18 cellular contexts compared by ENCODE assay signal in the genomic region with DNA sequence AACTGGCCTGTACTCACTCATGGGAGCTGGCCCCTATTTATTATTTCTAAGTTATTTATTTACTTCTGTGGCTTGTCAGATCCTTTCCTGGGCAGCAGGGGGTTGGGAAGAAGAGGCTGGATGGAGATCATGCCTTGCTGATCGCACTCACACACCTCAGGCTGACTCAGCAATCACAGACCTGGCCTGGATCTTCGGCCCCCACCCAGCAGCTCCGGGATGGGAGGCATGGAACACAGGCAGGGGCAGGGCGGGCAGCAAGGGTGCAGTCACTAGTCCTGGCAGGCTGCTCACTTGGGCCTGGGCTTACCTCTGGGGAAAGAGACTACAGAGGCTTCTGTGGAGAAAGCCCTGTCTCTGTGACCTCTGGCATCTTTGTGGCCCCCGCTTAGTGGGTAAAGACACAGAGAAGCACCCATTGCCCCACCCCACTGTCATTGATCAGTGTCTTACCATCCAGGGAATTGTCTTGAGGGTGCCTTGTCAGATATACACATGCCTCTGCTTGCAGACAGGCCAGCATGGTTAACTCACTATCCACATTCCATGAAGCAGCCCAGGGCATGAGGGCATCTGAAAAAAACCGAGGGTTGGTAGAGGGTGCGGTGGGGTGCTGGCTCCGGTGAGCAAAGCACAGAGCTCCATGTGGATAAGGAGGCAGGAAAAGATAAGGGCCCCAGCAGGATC. TPM values are rescaled to one million over a fixed set of nuclear protein-coding genes. Genes with fewer than 3 reads are reported as not detected.
DNase-seq lines count a peak whose midpoint lies in the region; ATAC-seq and TF ChIP-seq lines count a peak whose summit lies in the region.
"Had no signal": no experiment of that assay in that cellular context is flagged by ENCODE, and none has a peak within 500 bp of the region (broad histone marks: within the 10 kb centered on the region; RNA-seq: fewer than 3 reads in every experiment).

No MANE protein-coding gene starts in this region.

- CTCF ChIA-PET in GM10248 (lab: Yijun Ruan, JAX), result interaction anchor here (3.8 to 10.1 kb wide), 5 partner anchors 10 to 285 kb away, joined by 26 to 526 read pairs (median 61); a partner anchor contains a TSS
- CTCF ChIA-PET in CD8-positive, alpha-beta T cell (lab: Charles Lee), result interaction anchor here (5.8 kb wide), 1 partner anchor 172 kb away, joined by 107 read pairs; no protein-coding TSS in a partner anchor

- H3K27ac ChIP-seq in RWPE2 (ENCODE audit: poor library complexity, severe bottlenecking) (peak overlapping the region; percentile 82), esophagus squamous epithelium (peak overlapping the region; percentile 9 to 74 (median 40)), transverse colon (no peak overlapping the region), upper lobe of left lung (no peak overlapping the region)
- H3K27ac ChIP-seq in CD8-positive, alpha-beta T cell (ENCODE audit: low read depth, low read length), result no peak overlapping the region
- H3K27ac ChIP-seq: HL-60 had no signal

- POLR2A ChIA-PET in GM10248 (lab: Yijun Ruan, JAX), result no interaction called here
- POLR2A ChIA-PET in CD8-positive, alpha-beta T cell (lab: Charles Lee), result interaction anchor here (1.0 kb wide), 1 partner anchor 14 kb away, joined by 4 read pairs; no protein-coding TSS in a partner anchor

- H3K4me1 ChIP-seq in RWPE2 (ENCODE audit: insufficient read depth, poor library complexity, severe bottlenecking), result peaks cover 28% of the 10 kb centered on the region
- H3K4me1 ChIP-seq in esophagus squamous epithelium, result peaks cover 25 to 61% (median 43%) of the 10 kb centered on the region in 3 donors
- peaks cover 19 to 42% (median 32%) of the 10 kb centered on the region in 4 donors for H3K4me1 ChIP-seq in transverse colon
- H3K4me1 ChIP-seq in CD8-positive, alpha-beta T cell (ENCODE audit: insufficient read depth, low read length), result peaks cover 14% of the 10 kb centered on the region
- peaks cover 18 to 28% (median 23%) of the 10 kb centered on the region in 4 donors for H3K4me1 ChIP-seq in upper lobe of left lung

- peak overlapping the region; percentile 81 for H3K4me3 Mint-ChIP-seq in neural crest cell
- no peak overlapping the region for H3K4me3 Mint-ChIP-seq in CD8-positive, alpha-beta T cell

- TF ChIP-seq POLR2A in esophagus squamous epithelium (IDR thresholded peaks at IDR 0.05) (no peak), transverse colon (IDR thresholded peaks at IDR 0.05) (no peak), upper lobe of left lung (IDR thresholded peaks at IDR 0.05) (no peak)

- no peak overlapping the region for H3K27ac Mint-ChIP-seq in neural crest cell (ENCODE audit: unreplicated experiment)
- no peak overlapping the region for H3K27ac Mint-ChIP-seq in CD8-positive, alpha-beta T cell
- H3K27ac Mint-ChIP-seq: immature natural killer cell had no signal

- H3K9me3 ChIP-seq in RWPE2 (ENCODE audit: severe bottlenecking), result no peaks in the 10 kb centered on the region
- H3K9me3 ChIP-seq in esophagus squamous epithelium, result no peaks in the 10 kb centered on the region
- no peaks in the 10 kb centered on the region for H3K9me3 ChIP-seq in transverse colon
- no peaks in the 10 kb centered on the region for H3K9me3 ChIP-seq in CD8-positive, alpha-beta T cell (ENCODE audit: low read length)
- H3K9me3 ChIP-seq in upper lobe of left lung, result no peaks in the 10 kb centered on the region
- H3K9me3 ChIP-seq: esophagus muscularis mucosa, SK-N-SH had no signal

- H3K4me3 ChIP-seq in RWPE2 (ENCODE audit: severe bottlenecking) (peak overlapping the region; percentile 46), esophagus squamous epithelium (no peak overlapping the region), transverse colon (no peak overlapping the region), upper lobe of left lung (no peak overlapping the region)
- H3K4me3 ChIP-seq in CD8-positive, alpha-beta T cell (ENCODE audit: low read depth, low read length), result no peak overlapping the region

- H3K9me3 Mint-ChIP-seq in neural crest cell, result no peaks in the 10 kb centered on the region
- H3K9me3 Mint-ChIP-seq in CD8-positive, alpha-beta T cell, result no peaks in the 10 kb centered on the region

- H3K4me1 Mint-ChIP-seq in neural crest cell, result peaks cover 16% of the 10 kb centered on the region
- H3K4me1 Mint-ChIP-seq in CD8-positive, alpha-beta T cell (ENCODE audit: low read depth), result peaks cover 15% of the 10 kb centered on the region

- 40 to 52% methylated on average over 3 to 4 of the region's 8 CpGs for WGBS in esophagus squamous epithelium, 2 donors
- 60 to 69% methylated on average over 1 to 7 of the region's 8 CpGs for WGBS in transverse colon (ENCODE audit: low coverage in 1 of 2), 2 donors
- 67 to 87% methylated on average over 3 to 8 of the region's 8 CpGs for WGBS in upper lobe of left lung, 2 donors

- peaks cover 16% of the 10 kb centered on the region for H3K36me3 ChIP-seq in RWPE2 (ENCODE audit: low read depth)
- H3K36me3 ChIP-seq in esophagus squamous epithelium, result peaks cover 0 to 3% (median 0%) of the 10 kb centered on the region in 3 donors
- H3K36me3 ChIP-seq in transverse colon, result no peaks in the 10 kb centered on the region
- no peaks in the 10 kb centered on the region for H3K36me3 ChIP-seq in CD8-positive, alpha-beta T cell (ENCODE audit: insufficient read depth, low read length)
- H3K36me3 ChIP-seq in upper lobe of left lung, result no peaks in the 10 kb centered on the region
- H3K36me3 ChIP-seq: esophagus muscularis mucosa had no signal

- DNase-seq in Caki2 (ENCODE audit: low read depth), result peak; percentile 95
- peak; percentile 82 for DNase-seq in RWPE2 (ENCODE audit: low spot score)
- no peak for DNase-seq in esophagus squamous epithelium (lab: John Stamatoyannopoulos, UW)
- DNase-seq in neural crest cell (ENCODE audit: low read depth, low spot score), result no peak
- DNase-seq in transverse colon, result no peak
- DNase-seq in GM10248 (ENCODE audit: extremely low spot score), result no peak
- DNase-seq in CD8-positive, alpha-beta T cell, result no peak
- DNase-seq in upper lobe of left lung, result no peak
- DNase-seq: activated CD4-positive, alpha-beta T cell treated with anti-CD3 and anti-CD28 coated beads for 4 hours; activated CD8-positive, alpha-beta memory T cell treated with anti-CD3 and anti-CD28 coated beads, Interleukin-2, amount 50 U/mL, for 4 hours; DMS153; immature natural killer cell; NCI-H1048; OCI-M1; stimulated activated CD4-positive, alpha-beta T cell treated with anti-CD3 and anti-CD28 coated beads, Interleukin-4, amount 100 ng/mL, for 4 hours had no signal

- no peak for TF ChIP-seq CTCF in RWPE2 (IDR thresholded peaks at IDR 0.05; ENCODE audit: poor library complexity, severe bottlenecking)
- no peak for TF ChIP-seq CTCF in esophagus squamous epithelium (IDR thresholded peaks at IDR 0.05)
- no peak for TF ChIP-seq CTCF in neural crest cell (conservative IDR thresholded peaks at IDR 0.05)
- no peak for TF ChIP-seq CTCF in transverse colon (IDR thresholded peaks at IDR 0.05)
- TF ChIP-seq CTCF in GM10248 (IDR thresholded peaks at IDR 0.05; ENCODE audit: control extremely low read depth, extremely low read depth, low read depth, missing control alignments), result no peak
- TF ChIP-seq CTCF in CD8-positive, alpha-beta T cell (IDR thresholded peaks at IDR 0.05), result no peak
- TF ChIP-seq CTCF in upper lobe of left lung (IDR thresholded peaks at IDR 0.05), result no peak

- ATAC-seq in RWPE2 (ENCODE audit: low read depth), result peak; percentile 17
- ATAC-seq in CD8-positive, alpha-beta T cell, result no peak
- no peak for ATAC-seq in upper lobe of left lung (ENCODE audit: low FRiP score in 2 of 2)

- intact Hi-C loops in esophagus squamous epithelium (cut with DNase I) (no loop called here), transverse colon (cut with DNase I; ENCODE audit: low total_unique reads) (no loop called here)
- intact Hi-C loops in CD8-positive, alpha-beta T cell (cut with DNase I, micrococcal nuclease), result no loop called here

- H3K27me3 Mint-ChIP-seq in neural crest cell (ENCODE audit: low read depth), result peaks cover 54% of the 10 kb centered on the region
- H3K27me3 Mint-ChIP-seq in CD8-positive, alpha-beta T cell (ENCODE audit: low read depth), result peaks cover 29% of the 10 kb centered on the region

- no peaks in the 10 kb centered on the region for H3K36me3 Mint-ChIP-seq in neural crest cell (ENCODE audit: low read depth)
- peaks cover 8% of the 10 kb centered on the region for H3K36me3 Mint-ChIP-seq in CD8-positive, alpha-beta T cell

- in situ Hi-C loops in Caki2 (cut with HindIII; ENCODE audit: low pct_unique_long_range_greater_than_20kb, low sequenced_read_pairs) (no loop called here), transverse colon (cut with MboI; ENCODE audit: low pct_ligation_motif_present in 1 of 4, low pct_unique_long_range_greater_than_20kb in 1 of 4, low sequenced_read_pairs in 3 of 4) (loop anchor here in 3 of 4 donors (10.0 to 25.0 kb wide), 4 partner anchors 163 to 400 kb away; a partner anchor contains a TSS)

- TF ChIP-seq EP300 in transverse colon (IDR thresholded peaks at IDR 0.05; ENCODE audit: low read depth) (no peak), upper lobe of left lung (IDR thresholded peaks at IDR 0.05) (no peak)

- H3K27me3 ChIP-seq in RWPE2 (ENCODE audit: insufficient read depth, poor library complexity, severe bottlenecking) (no peaks in the 10 kb centered on the region), esophagus squamous epithelium (peaks cover 0 to 22% (median 0%) of the 10 kb centered on the region in 4 donors), transverse colon (peaks cover 13% of the 10 kb centered on the region), upper lobe of left lung (peaks cover 0 to 12% (median 5%) of the 10 kb centered on the region in 4 donors)
- H3K27me3 ChIP-seq in CD8-positive, alpha-beta T cell (ENCODE audit: insufficient read depth, low read length), result peaks cover 27% of the 10 kb centered on the region

RNA-seq across cellular contexts. Expression of a gene that starts 3.7 kb away (rescaled TPM):
- not detected in 2 replicates for total RNA-seq in Caki2 (2014; rRNA removed; shearing (Covaris generic); ENCODE audit: low replicate concordance)
- total RNA-seq in esophagus squamous epithelium, result 10 to 100 TPM in 1 of 4 donors, 1 to 10 TPM in 2, under 1 TPM in 1; 0.68 to 12.9 (median 4.0) TPM
- total RNA-seq in neural crest cell, result 0.89 and 1.0 TPM in 2 replicates
- total RNA-seq in transverse colon, result 10 to 100 TPM in 1 of 4 donors, 1 to 10 TPM in 2, under 1 TPM in 1; 0.96 to 17.5 (median 1.9) TPM
- total RNA-seq in CD8-positive, alpha-beta T cell, result under 1 TPM; 0.81 to 0.84 TPM
- 1 to 10 TPM in 3 of 6 donors, not detected in 3; 1.0 to 5.2 (median 1.1) TPM for total RNA-seq in upper lobe of left lung

RNA-seq across cellular contexts. Expression of a gene that starts 9.4 kb away (rescaled TPM):
- 16.9 and 21.3 TPM in 2 replicates for total RNA-seq in Caki2 (2014; rRNA removed; shearing (Covaris generic); ENCODE audit: low replicate concordance)
- 10 to 100 TPM; 19.3 to 32.4 (median 20.5) TPM for total RNA-seq in esophagus squamous epithelium
- 37.7 and 44.1 TPM in 2 replicates for total RNA-seq in neural crest cell
- total RNA-seq in transverse colon, result 10 to 100 TPM; 22.7 to 64.9 (median 36.5) TPM
- 1 to 10 TPM; 6.5 to 8.1 TPM for total RNA-seq in CD8-positive, alpha-beta T cell
- 10 to 100 TPM; 16.9 to 46.1 (median 24.1) TPM for total RNA-seq in upper lobe of left lung

RNA-seq across cellular contexts. Expression of a gene that starts 32.5 kb away (rescaled TPM):
- 29.0 and 54.5 TPM in 2 replicates for total RNA-seq in Caki2 (2014; rRNA removed; shearing (Covaris generic); ENCODE audit: low replicate concordance)
- total RNA-seq in esophagus squamous epithelium (10 to 100 TPM; 14.0 to 34.6 (median 27.7) TPM), neural crest cell (32.7 and 34.4 TPM in 2 replicates), transverse colon (10 to 100 TPM; 13.1 to 29.4 (median 17.1) TPM), upper lobe of left lung (10 to 100 TPM; 12.9 to 30.4 (median 16.6) TPM)
- total RNA-seq in CD8-positive, alpha-beta T cell, result 10 to 100 TPM; 14.8 to 15.7 TPM

RNA-seq across cellular contexts. Expression of a gene that starts 37.4 kb away (rescaled TPM):
- 144 and 201 TPM in 2 replicates for total RNA-seq in Caki2 (2014; rRNA removed; shearing (Covaris generic); ENCODE audit: low replicate concordance)
- total RNA-seq in esophagus squamous epithelium, result 100 to 1,000 TPM in 3 of 4 donors, 10 to 100 TPM in 1; 70.1 to 169 (median 135) TPM
- 125 and 129 TPM in 2 replicates for total RNA-seq in neural crest cell
- 100 to 1,000 TPM in 2 of 4 donors, 10 to 100 TPM in 2; 29.2 to 203 (median 97.9) TPM for total RNA-seq in transverse colon
- 10 to 100 TPM; 52.0 to 56.3 TPM for total RNA-seq in CD8-positive, alpha-beta T cell
- 100 to 1,000 TPM in 5 of 6 donors, 10 to 100 TPM in 1; 98.0 to 225 (median 161) TPM for total RNA-seq in upper lobe of left lung

RNA-seq across cellular contexts. Expression of a gene that starts 41.7 kb away (rescaled TPM):
- total RNA-seq in Caki2 (2014; rRNA removed; shearing (Covaris generic); ENCODE audit: low replicate concordance), result 75.2 and 88.9 TPM in 2 replicates
- total RNA-seq in esophagus squamous epithelium (10 to 100 TPM; 38.9 to 59.3 (median 48.3) TPM), neural crest cell (88.7 and 91.8 TPM in 2 replicates), transverse colon (10 to 100 TPM; 16.5 to 19.5 (median 18.6) TPM), upper lobe of left lung (10 to 100 TPM; 11.5 to 33.0 (median 18.1) TPM)
- total RNA-seq in CD8-positive, alpha-beta T cell, result under 1 TPM; 0.42 to 0.71 TPM

Comparison
In these comparisons a context has a peak if more than half of its experiments do, and no peak if none do; other contexts are left out.
1. DNase-seq: peak in Caki2 (single experiment) and RWPE2 (single experiment); none in esophagus squamous epithelium (single experiment), neural crest cell (single experiment), transverse colon (single experiment), GM10248 (single experiment), CD8-positive, alpha-beta T cell (0 of 7) and upper lobe of left lung (0 of 2).
2. H3K27ac ChIP-seq: peak in RWPE2 (single experiment) and esophagus squamous epithelium (4 of 4); none in transverse colon (0 of 4), CD8-positive, alpha-beta T cell (single experiment) and upper lobe of left lung (0 of 4).